1 cellular context compared by ENCODE assay signal in genomic region chr14:88821888-88822287, GRCh38.
TF ChIP-seq lines count a peak whose summit lies in the region.

No MANE protein-coding gene starts in this region.

TF ChIP-seq in HepG2, 621 proteins besides CTCF, POLR2A, EP300 and RAD21:
- TF ChIP-seq KIAA2018 (CRISPR knock-in tag; IDR thresholded peaks at IDR 0.05; ENCODE audit: borderline replicate concordance) (no peak), MLXIP (CRISPR knock-in tag; IDR thresholded peaks at IDR 0.05; ENCODE audit: borderline replicate concordance) (no peak), MAX (IDR thresholded peaks at IDR 0.05) (no peak), ZNF10 (CRISPR knock-in tag; IDR thresholded peaks at IDR 0.05; ENCODE audit: borderline replicate concordance, low read depth) (no peak), CEBPB (IDR thresholded peaks at IDR 0.05; ENCODE audit: borderline replicate concordance, low read depth, low read length) (no peak), NR3C1 (CRISPR knock-in tag; IDR thresholded peaks at IDR 0.05) (no peak), ZBTB34 (CRISPR knock-in tag; IDR thresholded peaks at IDR 0.05) (no peak), EED (CRISPR knock-in tag; IDR thresholded peaks at IDR 0.05) (no peak), ZNF451 (CRISPR knock-in tag; IDR thresholded peaks at IDR 0.05) (no peak), ZXDC (CRISPR knock-in tag; IDR thresholded peaks at IDR 0.05) (no peak), ZMYM2 (CRISPR knock-in tag; IDR thresholded peaks at IDR 0.05) (no peak), ZNF33B (CRISPR knock-in tag; IDR thresholded peaks at IDR 0.05) (no peak), ZNF614 (CRISPR knock-in tag; IDR thresholded peaks at IDR 0.05; ENCODE audit: borderline replicate concordance) (no peak), ZMAT3 (CRISPR knock-in tag; conservative IDR thresholded peaks at IDR 0.05) (no peak), ZNF580 (CRISPR knock-in tag; IDR thresholded peaks at IDR 0.05; ENCODE audit: borderline replicate concordance, low read depth) (no peak)
